Comparison of ENCODE assay signal across 8 cellular contexts in genomic region chr6:20092071-20092566, GRCh38.
A peak's percentile ranks its signal among the peaks of the same experiment; 100 is the strongest.
DNase-seq lines count a peak whose midpoint lies in the region; ATAC-seq, FAIRE-seq and TF ChIP-seq lines count a peak whose summit lies in the region.
"Had no signal": no experiment of that assay in that cellular context is flagged by ENCODE, and none has a peak within 500 bp of the region (broad histone marks: within the 10 kb centered on the region; RNA-seq: fewer than 3 reads in every experiment).

No MANE protein-coding gene starts in this region.

- WGBS in body of pancreas, 2 donors: 0 to 3% methylated on average over 1 of the region's 1 CpG
- 17 to 19% methylated on average over 1 of the region's 1 CpG for WGBS in upper lobe of left lung, 2 donors

- H3K9me3 ChIP-seq in body of pancreas: no peaks in the 10 kb centered on the region
- no peaks in the 10 kb centered on the region for H3K9me3 ChIP-seq in kidney (ENCODE audit: control insufficient read depth in 1 of 2, low read length in 2 of 2)
- peaks cover 0 to under 1% (median 0%) of the 10 kb centered on the region in 4 donors for H3K9me3 ChIP-seq in upper lobe of left lung

- no peaks in the 10 kb centered on the region for H3K36me3 Mint-ChIP-seq in activated T-cell treated with anti-CD3 and anti-CD28 coated beads, Interleukin-2, amount 50 U/mL, for 72 hours (ENCODE audit: insufficient read depth in 2 of 2)
- H3K36me3 Mint-ChIP-seq: activated naive CD8-positive, alpha-beta T cell had no signal

- H3K27ac ChIP-seq in body of pancreas (no peak overlapping the region), kidney (ENCODE audit: low read depth in 2 of 2, low read length in 2 of 2) (no peak overlapping the region), upper lobe of left lung (no peak overlapping the region)

- no peak overlapping the region for H3K4me3 Mint-ChIP-seq in activated T-cell treated with anti-CD3 and anti-CD28 coated beads, Interleukin-2, amount 50 U/mL, for 72 hours
- H3K4me3 Mint-ChIP-seq: activated naive CD8-positive, alpha-beta T cell had no signal

- no peaks in the 10 kb centered on the region for H3K27me3 Mint-ChIP-seq in activated T-cell treated with anti-CD3 and anti-CD28 coated beads, Interleukin-2, amount 50 U/mL, for 72 hours (ENCODE audit: low read depth)

- no peaks in the 10 kb centered on the region for H3K9me3 Mint-ChIP-seq in activated T-cell treated with anti-CD3 and anti-CD28 coated beads, Interleukin-2, amount 50 U/mL, for 72 hours

- FAIRE-seq in kidney (lab: Jason Lieb, UNC): peak; percentile 96

- intact Hi-C loops in body of pancreas (cut with DNase I) (loop anchor here (10.0 kb wide), 1 partner anchor 433 kb away; no protein-coding TSS in a partner anchor), kidney (cut with DNase I) (no loop called here)

- H3K4me3 ChIP-seq in body of pancreas (no peak overlapping the region), kidney (ENCODE audit: low read length in 2 of 2) (no peak overlapping the region), upper lobe of left lung (no peak overlapping the region)

- no peaks in the 10 kb centered on the region for H3K27me3 ChIP-seq in body of pancreas
- H3K27me3 ChIP-seq in upper lobe of left lung: no peaks in the 10 kb centered on the region

- DNase-seq in GF-D8 (lab: John Stamatoyannopoulos, UW) (peak; percentile 11), NCI-H345 treated with DMSO at 0.1 percent for 48 hours (lab: John Stamatoyannopoulos, UW; ENCODE audit: unreplicated experiment) (peak; percentile 41), body of pancreas (peak in 1 of 4 donors; percentile 10), kidney (no peak), upper lobe of left lung (no peak)
- no peak for DNase-seq in activated T-cell treated with anti-CD3 and anti-CD28 coated beads, Interleukin-2, amount 50 U/mL, for 72 hours

- ATAC-seq in HG02884 (IDR thresholded peaks at IDR 0.05; ENCODE audit: unreplicated experiment) (peak; percentile 58), body of pancreas (no peak), upper lobe of left lung (ENCODE audit: low FRiP score in 2 of 2) (peak in 1 of 2 donors; percentile 65)
- no peak for ATAC-seq in activated T-cell treated with anti-CD3 and anti-CD28 coated beads, Interleukin-2, amount 50 U/mL, for 72 hours (replicated peaks in 1 of 2)

- H3K9ac ChIP-seq in kidney (ENCODE audit: low read length in 2 of 2): no peak overlapping the region

- H3K27ac Mint-ChIP-seq in activated T-cell treated with anti-CD3 and anti-CD28 coated beads, Interleukin-2, amount 50 U/mL, for 72 hours: no peak overlapping the region
- H3K27ac Mint-ChIP-seq: activated naive CD8-positive, alpha-beta T cell had no signal

- no peaks in the 10 kb centered on the region for H3K4me1 Mint-ChIP-seq in activated T-cell treated with anti-CD3 and anti-CD28 coated beads, Interleukin-2, amount 50 U/mL, for 72 hours (ENCODE audit: low read depth)

- H3K4me1 ChIP-seq in body of pancreas (no peaks in the 10 kb centered on the region), kidney (ENCODE audit: control insufficient read depth in 1 of 2, insufficient read depth in 1 of 2, low read depth in 1 of 2, low read length in 2 of 2) (no peaks in the 10 kb centered on the region), upper lobe of left lung (no peaks in the 10 kb centered on the region)

- H3K36me3 ChIP-seq in body of pancreas (replicated peaks in 1 of 2; ENCODE audit: insufficient read depth in 1 of 2, low read depth in 2 of 2): no peaks in the 10 kb centered on the region
- no peaks in the 10 kb centered on the region for H3K36me3 ChIP-seq in kidney (ENCODE audit: control insufficient read depth in 1 of 2, insufficient read depth in 2 of 2, low read length in 2 of 2)
- no peaks in the 10 kb centered on the region for H3K36me3 ChIP-seq in upper lobe of left lung

- TF ChIP-seq EP300 in upper lobe of left lung (IDR thresholded peaks at IDR 0.05): no peak

- TF ChIP-seq POLR2A in body of pancreas (IDR thresholded peaks at IDR 0.05) (no peak), upper lobe of left lung (IDR thresholded peaks at IDR 0.05) (no peak)

- TF ChIP-seq CTCF in body of pancreas (IDR thresholded peaks at IDR 0.05) (peak; percentile 37 to 79 (median 71)), kidney (IDR thresholded peaks at IDR 0.05; ENCODE audit: borderline replicate concordance, extremely low read depth, insufficient read depth) (peak; percentile 59), upper lobe of left lung (IDR thresholded peaks at IDR 0.05) (peak; percentile 50 to 79 (median 71))

Comparison
In these comparisons a context has a peak if more than half of its experiments do, and no peak if none do; other contexts are left out.
1. DNase-seq: peak in GF-D8 (single experiment) and NCI-H345 treated with DMSO at 0.1 percent for 48 hours (single experiment); none in kidney (single experiment), upper lobe of left lung (0 of 2) and activated T-cell treated with anti-CD3 and anti-CD28 coated beads, Interleukin-2, amount 50 U/mL, for 72 hours (0 of 2).
2. Peak in every context shown above with its lines, with median percentiles within 50 percentile points of each other: CTCF ChIP-seq.